2 cellular contexts compared by ENCODE assay signal in the genomic region with DNA sequence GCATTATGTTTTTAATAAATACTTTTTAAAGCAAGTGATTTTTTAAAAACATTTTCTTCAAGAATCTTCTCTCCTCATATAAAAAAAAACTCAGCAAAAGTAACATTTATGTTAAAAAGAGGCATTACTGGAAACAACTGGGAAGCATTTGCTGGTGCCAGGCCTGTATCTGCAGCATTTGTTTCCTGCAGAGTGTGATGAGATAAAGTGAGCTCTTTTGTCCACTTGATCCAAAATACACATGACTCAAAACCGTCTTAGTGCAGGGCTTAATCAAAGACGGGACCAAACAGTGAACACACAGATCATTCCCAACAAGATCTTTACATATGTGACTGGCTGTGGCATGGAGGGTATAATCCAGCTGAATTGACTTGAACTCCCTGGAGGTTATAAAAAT.
TF ChIP-seq lines count a peak whose summit lies in the region.

No MANE protein-coding gene starts in this region.

TF ChIP-seq in A549, 52 proteins besides CTCF, POLR2A, EP300 and RAD21 (continued from another document):
- TF ChIP-seq TFCP2L1 (CRISPR knock-in tag; IDR thresholded peaks at IDR 0.05), result no peak
- TF ChIP-seq HOXB13 (CRISPR knock-in tag; IDR thresholded peaks at IDR 0.05; ENCODE audit: low read depth), result no peak
- no peak for TF ChIP-seq RNF2 (IDR thresholded peaks at IDR 0.05; ENCODE audit: borderline replicate concordance, low read depth)
- TF ChIP-seq NPAS2 (CRISPR knock-in tag; IDR thresholded peaks at IDR 0.05; ENCODE audit: borderline replicate concordance), result no peak
- no peak for TF ChIP-seq MAZ (IDR thresholded peaks at IDR 0.05; ENCODE audit: borderline replicate concordance, low read depth, low read length)
- TF ChIP-seq CBX8 (IDR thresholded peaks at IDR 0.05), result no peak
- TF ChIP-seq EHMT2 (IDR thresholded peaks at IDR 0.05; ENCODE audit: low read depth), result no peak
- no peak for TF ChIP-seq JUN (IDR thresholded peaks at IDR 0.05)
- TF ChIP-seq, protein P1, sequence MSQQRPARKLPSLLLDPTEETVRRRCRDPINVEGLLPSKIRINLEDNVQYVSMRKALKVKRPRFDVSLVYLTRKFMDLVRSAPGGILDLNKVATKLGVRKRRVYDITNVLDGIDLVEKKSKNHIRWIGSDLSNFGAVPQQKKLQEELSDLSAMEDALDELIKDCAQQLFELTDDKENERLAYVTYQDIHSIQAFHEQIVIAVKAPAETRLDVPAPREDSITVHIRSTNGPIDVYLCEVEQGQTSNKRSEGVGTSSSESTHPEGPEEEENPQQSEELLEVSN (IDR thresholded peaks at IDR 0.05; ENCODE audit: borderline replicate concordance, low read depth), result no peak
- no peak for TF ChIP-seq NFE2L2 (conservative IDR thresholded peaks at IDR 0.05; ENCODE audit: low read length)
- no peak for TF ChIP-seq MYC (IDR thresholded peaks at IDR 0.05; ENCODE audit: borderline replicate concordance, low read length)
- TF ChIP-seq, protein P2, sequence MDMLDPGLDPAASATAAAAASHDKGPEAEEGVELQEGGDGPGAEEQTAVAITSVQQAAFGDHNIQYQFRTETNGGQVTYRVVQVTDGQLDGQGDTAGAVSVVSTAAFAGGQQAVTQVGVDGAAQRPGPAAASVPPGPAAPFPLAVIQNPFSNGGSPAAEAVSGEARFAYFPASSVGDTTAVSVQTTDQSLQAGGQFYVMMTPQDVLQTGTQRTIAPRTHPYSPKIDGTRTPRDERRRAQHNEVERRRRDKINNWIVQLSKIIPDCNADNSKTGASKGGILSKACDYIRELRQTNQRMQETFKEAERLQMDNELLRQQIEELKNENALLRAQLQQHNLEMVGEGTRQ (IDR thresholded peaks at IDR 0.05), result no peak
- TF ChIP-seq JUNB (IDR thresholded peaks at IDR 0.05), result no peak
- TF ChIP-seq REST (IDR thresholded peaks at IDR 0.05), result no peak
TF ChIP-seq in A549: peak in this region for 0.

TF ChIP-seq in HCT116, 20 proteins besides CTCF, POLR2A, EP300 and RAD21 (continued from another document):
- no peak for TF ChIP-seq ELF1 (IDR thresholded peaks at IDR 0.05; ENCODE audit: borderline replicate concordance, low read depth)
- no peak for TF ChIP-seq ZNF274 (IDR thresholded peaks at IDR 0.05; ENCODE audit: low read depth, low read length)
- TF ChIP-seq CEBPB (IDR thresholded peaks at IDR 0.05; ENCODE audit: low read depth), result no peak
- TF ChIP-seq, protein P3, sequence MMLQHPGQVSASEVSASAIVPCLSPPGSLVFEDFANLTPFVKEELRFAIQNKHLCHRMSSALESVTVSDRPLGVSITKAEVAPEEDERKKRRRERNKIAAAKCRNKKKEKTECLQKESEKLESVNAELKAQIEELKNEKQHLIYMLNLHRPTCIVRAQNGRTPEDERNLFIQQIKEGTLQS (IDR thresholded peaks at IDR 0.05), result no peak
- TF ChIP-seq, protein P4, sequence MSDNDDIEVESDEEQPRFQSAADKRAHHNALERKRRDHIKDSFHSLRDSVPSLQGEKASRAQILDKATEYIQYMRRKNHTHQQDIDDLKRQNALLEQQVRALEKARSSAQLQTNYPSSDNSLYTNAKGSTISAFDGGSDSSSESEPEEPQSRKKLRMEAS (IDR thresholded peaks at IDR 0.05), result no peak
- no peak for TF ChIP-seq SIN3A (IDR thresholded peaks at IDR 0.05; ENCODE audit: low read depth)
- TF ChIP-seq SRF (IDR thresholded peaks at IDR 0.05; ENCODE audit: low read depth), result no peak
- no peak for TF ChIP-seq POLR2AphosphoS5 (IDR thresholded peaks at IDR 0.05; ENCODE audit: low read depth, low read length)
- no peak for TF ChIP-seq REST (IDR thresholded peaks at IDR 0.05; ENCODE audit: low read depth)
- no peak for TF ChIP-seq YY1 (IDR thresholded peaks at IDR 0.05; ENCODE audit: extremely low read depth, insufficient replicate concordance, low read depth, low read length)
